1 cellular context compared by ENCODE assay signal in genomic region chr1:117342397-117342796, GRCh38.
TF ChIP-seq lines count a peak whose summit lies in the region.

No MANE protein-coding gene starts in this region.

TF ChIP-seq in GM23338, 12 proteins besides CTCF, POLR2A, EP300 and RAD21 (continued from another document):
- TF ChIP-seq, protein P1, sequence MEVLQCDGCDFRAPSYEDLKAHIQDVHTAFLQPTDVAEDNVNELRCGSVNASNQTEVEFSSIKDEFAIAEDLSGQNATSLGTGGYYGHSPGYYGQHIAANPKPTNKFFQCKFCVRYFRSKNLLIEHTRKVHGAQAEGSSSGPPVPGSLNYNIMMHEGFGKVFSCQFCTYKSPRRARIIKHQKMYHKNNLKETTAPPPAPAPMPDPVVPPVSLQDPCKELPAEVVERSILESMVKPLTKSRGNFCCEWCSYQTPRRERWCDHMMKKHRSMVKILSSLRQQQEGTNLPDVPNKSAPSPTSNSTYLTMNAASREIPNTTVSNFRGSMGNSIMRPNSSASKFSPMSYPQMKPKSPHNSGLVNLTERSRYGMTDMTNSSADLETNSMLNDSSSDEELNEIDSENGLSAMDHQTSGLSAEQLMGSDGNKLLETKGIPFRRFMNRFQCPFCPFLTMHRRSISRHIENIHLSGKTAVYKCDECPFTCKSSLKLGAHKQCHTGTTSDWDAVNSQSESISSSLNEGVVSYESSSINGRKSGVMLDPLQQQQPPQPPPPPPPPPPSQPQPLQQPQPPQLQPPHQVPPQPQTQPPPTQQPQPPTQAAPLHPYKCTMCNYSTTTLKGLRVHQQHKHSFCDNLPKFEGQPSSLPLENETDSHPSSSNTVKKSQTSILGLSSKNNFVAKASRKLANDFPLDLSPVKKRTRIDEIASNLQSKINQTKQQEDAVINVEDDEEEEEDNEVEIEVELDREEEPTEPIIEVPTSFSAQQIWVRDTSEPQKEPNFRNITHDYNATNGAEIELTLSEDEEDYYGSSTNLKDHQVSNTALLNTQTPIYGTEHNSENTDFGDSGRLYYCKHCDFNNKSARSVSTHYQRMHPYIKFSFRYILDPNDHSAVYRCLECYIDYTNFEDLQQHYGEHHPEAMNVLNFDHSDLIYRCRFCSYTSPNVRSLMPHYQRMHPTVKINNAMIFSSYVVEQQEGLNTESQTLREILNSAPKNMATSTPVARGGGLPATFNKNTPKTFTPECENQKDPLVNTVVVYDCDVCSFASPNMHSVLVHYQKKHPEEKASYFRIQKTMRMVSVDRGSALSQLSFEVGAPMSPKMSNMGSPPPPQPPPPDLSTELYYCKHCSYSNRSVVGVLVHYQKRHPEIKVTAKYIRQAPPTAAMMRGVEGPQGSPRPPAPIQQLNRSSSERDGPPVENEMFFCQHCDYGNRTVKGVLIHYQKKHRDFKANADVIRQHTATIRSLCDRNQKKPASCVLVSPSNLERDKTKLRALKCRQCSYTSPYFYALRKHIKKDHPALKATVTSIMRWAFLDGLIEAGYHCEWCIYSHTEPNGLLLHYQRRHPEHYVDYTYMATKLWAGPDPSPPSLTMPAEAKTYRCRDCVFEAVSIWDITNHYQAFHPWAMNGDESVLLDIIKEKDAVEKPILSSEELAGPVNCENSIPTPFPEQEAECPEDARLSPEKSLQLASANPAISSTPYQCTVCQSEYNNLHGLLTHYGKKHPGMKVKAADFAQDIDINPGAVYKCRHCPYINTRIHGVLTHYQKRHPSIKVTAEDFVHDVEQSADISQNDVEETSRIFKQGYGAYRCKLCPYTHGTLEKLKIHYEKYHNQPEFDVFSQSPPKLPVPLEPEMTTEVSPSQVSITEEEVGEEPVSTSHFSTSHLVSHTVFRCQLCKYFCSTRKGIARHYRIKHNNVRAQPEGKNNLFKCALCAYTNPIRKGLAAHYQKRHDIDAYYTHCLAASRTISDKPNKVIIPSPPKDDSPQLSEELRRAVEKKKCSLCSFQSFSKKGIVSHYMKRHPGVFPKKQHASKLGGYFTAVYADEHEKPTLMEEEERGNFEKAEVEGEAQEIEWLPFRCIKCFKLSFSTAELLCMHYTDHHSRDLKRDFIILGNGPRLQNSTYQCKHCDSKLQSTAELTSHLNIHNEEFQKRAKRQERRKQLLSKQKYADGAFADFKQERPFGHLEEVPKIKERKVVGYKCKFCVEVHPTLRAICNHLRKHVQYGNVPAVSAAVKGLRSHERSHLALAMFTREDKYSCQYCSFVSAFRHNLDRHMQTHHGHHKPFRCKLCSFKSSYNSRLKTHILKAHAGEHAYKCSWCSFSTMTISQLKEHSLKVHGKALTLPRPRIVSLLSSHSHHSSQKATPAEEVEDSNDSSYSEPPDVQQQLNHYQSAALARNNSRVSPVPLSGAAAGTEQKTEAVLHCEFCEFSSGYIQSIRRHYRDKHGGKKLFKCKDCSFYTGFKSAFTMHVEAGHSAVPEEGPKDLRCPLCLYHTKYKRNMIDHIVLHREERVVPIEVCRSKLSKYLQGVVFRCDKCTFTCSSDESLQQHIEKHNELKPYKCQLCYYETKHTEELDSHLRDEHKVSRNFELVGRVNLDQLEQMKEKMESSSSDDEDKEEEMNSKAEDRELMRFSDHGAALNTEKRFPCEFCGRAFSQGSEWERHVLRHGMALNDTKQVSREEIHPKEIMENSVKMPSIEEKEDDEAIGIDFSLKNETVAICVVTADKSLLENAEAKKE (CRISPR knock-in tag; IDR thresholded peaks at IDR 0.05): no peak
